Comparison of ENCODE assay signal across 14 cellular contexts in the genomic region with DNA sequence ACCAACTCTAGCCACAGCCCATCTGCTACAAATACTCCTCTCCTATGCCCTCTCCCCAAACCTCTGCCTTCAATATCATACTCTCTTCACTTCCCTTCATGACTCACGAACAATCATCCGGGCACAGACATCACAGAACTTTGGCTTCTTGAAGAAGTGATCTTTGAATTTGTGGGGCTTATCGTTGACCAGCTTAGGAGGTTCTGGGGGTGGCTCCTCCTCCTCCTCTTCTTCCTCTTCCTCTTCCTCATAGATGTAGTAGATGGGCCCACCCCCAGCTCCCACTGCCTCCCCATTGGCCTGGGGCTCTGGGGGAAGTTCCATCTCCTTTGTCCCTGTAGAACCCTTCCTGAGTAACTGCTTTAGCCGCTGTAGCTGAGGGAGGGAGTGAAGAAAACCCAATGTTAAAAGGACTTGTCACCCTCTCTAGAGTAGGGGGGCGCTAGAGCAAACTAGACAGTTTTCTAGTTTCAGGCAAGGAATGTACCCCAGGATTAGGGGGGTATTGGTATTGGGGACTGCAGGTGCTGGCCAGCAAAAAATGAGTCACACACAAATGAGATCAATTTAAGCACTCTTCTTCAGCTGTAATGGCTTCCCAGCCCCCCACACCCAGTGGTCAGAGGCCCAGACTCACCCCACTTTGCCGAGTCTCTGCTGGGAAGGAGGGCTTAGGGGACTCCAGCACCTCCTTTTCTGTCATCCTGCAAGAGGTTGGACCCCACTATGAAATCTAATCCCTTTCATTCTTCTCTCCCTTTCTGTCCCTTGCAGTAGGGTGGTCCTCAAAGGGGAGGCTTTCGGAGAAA. TPM values are rescaled to one million over a fixed set of nuclear protein-coding genes. Genes with fewer than 3 reads are reported as not detected.
DNase-seq lines count a peak whose midpoint lies in the region; ATAC-seq and TF ChIP-seq lines count a peak whose summit lies in the region.
"Had no signal": no experiment of that assay in that cellular context is flagged by ENCODE, and none has a peak within 500 bp of the region (broad histone marks: within the 10 kb centered on the region; RNA-seq: fewer than 3 reads in every experiment).

No MANE protein-coding gene starts in this region.

- 54 to 68% methylated on average over 7 of the region's 7 CpGs for WGBS in lung, 2 donors
- WGBS in GM23248 (ENCODE audit: low coverage in 1 of 2, low lambda C conversion rate in 2 of 2, missing lambda C conversion rate in 2 of 2), 2 experiments: 76 to 80% methylated on average over 7 of the region's 7 CpGs

- H4K20me1 ChIP-seq in SU-DHL-6 (ENCODE audit: low read depth, low read length): no peaks in the 10 kb centered on the region; the same call in 1 of the 2 replicates
- H4K20me1 ChIP-seq in GM23248 (ENCODE audit: insufficient read depth): no peaks in the 10 kb centered on the region
- H4K20me1 ChIP-seq in neural progenitor cell (ENCODE audit: low read depth): no peaks in the 10 kb centered on the region

- no peaks in the 10 kb centered on the region for H3K9me3 ChIP-seq in SU-DHL-6 (ENCODE audit: insufficient read depth, low read length)
- no peaks in the 10 kb centered on the region for H3K9me3 ChIP-seq in lung (ENCODE audit: control insufficient read depth in 2 of 2, insufficient read depth in 1 of 2, low read length in 1 of 2)
- no peaks in the 10 kb centered on the region for H3K9me3 ChIP-seq in GM23248 (ENCODE audit: low read depth)
- no peaks in the 10 kb centered on the region for H3K9me3 ChIP-seq in neural progenitor cell (ENCODE audit: low read depth)
- H3K9me3 ChIP-seq: stomach had no signal

- peaks cover 7% of the 10 kb centered on the region for H3K27me3 Mint-ChIP-seq in neural progenitor cell (ENCODE audit: insufficient read depth, low read depth)

- H3K4me1 Mint-ChIP-seq in neural progenitor cell: peaks cover 8% of the 10 kb centered on the region

- no peak overlapping the region for H3K27ac Mint-ChIP-seq in neural progenitor cell

- H3K79me2 ChIP-seq in SU-DHL-6 (ENCODE audit: insufficient read depth, low read length): no peaks in the 10 kb centered on the region
- no peaks in the 10 kb centered on the region for H3K79me2 ChIP-seq in GM23248 (ENCODE audit: insufficient read depth)
- H3K79me2 ChIP-seq in neural progenitor cell (ENCODE audit: low read depth): no peaks in the 10 kb centered on the region

- DNase-seq in CMK (ENCODE audit: low read depth) (peak; percentile 80), HT1080 (ENCODE audit: low read depth) (peak; percentile 27), lung (ENCODE audit: low spot score) (no peak), NCI-H510A (lab: John Stamatoyannopoulos, UW) (no peak), GM23248 (no peak), neural progenitor cell (ENCODE audit: low spot score) (no peak)
- DNase-seq: activated T-cell treated with anti-CD3 and anti-CD28 coated beads for 4 hours; CD8-positive, alpha-beta memory T cell; KG1; NCI-H226; stomach had no signal

- H3F3A ChIP-seq in SU-DHL-6 (ENCODE audit: insufficient read depth): no peaks in the 10 kb centered on the region
- H3F3A ChIP-seq in GM23248 (ENCODE audit: insufficient read depth): peaks cover 8% of the 10 kb centered on the region; the same call in 1 of the 2 replicates
- H3F3A ChIP-seq in neural progenitor cell (ENCODE audit: low read depth): peaks cover 17% of the 10 kb centered on the region

- H3K4me1 ChIP-seq in lung (ENCODE audit: control insufficient read depth in 2 of 2, insufficient read depth in 2 of 2, low read length in 2 of 2) (no peaks in the 10 kb centered on the region), GM23248 (ENCODE audit: insufficient read depth) (no peaks in the 10 kb centered on the region), neural progenitor cell (peaks cover 5% of the 10 kb centered on the region)

- H3K36me3 Mint-ChIP-seq in neural progenitor cell: peaks cover 4% of the 10 kb centered on the region

- peaks cover 2% of the 10 kb centered on the region for H3K9me3 Mint-ChIP-seq in neural progenitor cell
- H3K9me3 Mint-ChIP-seq: CD8-positive, alpha-beta memory T cell had no signal

- H3K27me3 ChIP-seq in SU-DHL-6 (ENCODE audit: low read length) (no peaks in the 10 kb centered on the region), lung (ENCODE audit: control insufficient read depth, insufficient read depth) (no peaks in the 10 kb centered on the region), GM23248 (replicated peaks; ENCODE audit: insufficient read depth) (no peaks in the 10 kb centered on the region), neural progenitor cell (peaks cover 4% of the 10 kb centered on the region)

- ATAC-seq in lung (ENCODE audit: insufficient read depth, low FRiP score): peak; percentile 59
- ATAC-seq in HG03139 (IDR thresholded peaks at IDR 0.05; ENCODE audit: unreplicated experiment): no peak

- H3K4me2 ChIP-seq in SU-DHL-6 (ENCODE audit: low read depth, low read length, poor library complexity, severe bottlenecking) (peak overlapping the region; percentile 38), GM23248 (ENCODE audit: unreplicated experiment) (no peak overlapping the region), neural progenitor cell (no peak overlapping the region)

- no peak overlapping the region for H3K4me3 Mint-ChIP-seq in neural progenitor cell
- H3K4me3 Mint-ChIP-seq: CD8-positive, alpha-beta memory T cell had no signal

- no peak overlapping the region for H3K4me3 ChIP-seq in SU-DHL-6 (ENCODE audit: insufficient read depth, low read length, poor library complexity, severe bottlenecking)
- H3K4me3 ChIP-seq in lung: no peak overlapping the region
- no peak overlapping the region for H3K4me3 ChIP-seq in GM23248
- no peak overlapping the region for H3K4me3 ChIP-seq in neural progenitor cell
- H3K4me3 ChIP-seq: SK-N-MC, stomach had no signal

- in situ Hi-C loops in GM23248 (cut with MboI): no loop called here

- H3K9me2 ChIP-seq in SU-DHL-6 (replicated peaks; ENCODE audit: insufficient read depth, low read length) (no peaks in the 10 kb centered on the region), GM23248 (ENCODE audit: insufficient read depth) (no peaks in the 10 kb centered on the region)

- H3K36me3 ChIP-seq in SU-DHL-6 (ENCODE audit: low read length) (no peaks in the 10 kb centered on the region), lung (ENCODE audit: control insufficient read depth in 2 of 2, insufficient read depth in 2 of 2, low read length in 2 of 2) (no peaks in the 10 kb centered on the region), GM23248 (ENCODE audit: low read depth) (peaks cover 4% of the 10 kb centered on the region; the same call in 1 of the 2 replicates), neural progenitor cell (no peaks in the 10 kb centered on the region)

- TF ChIP-seq CTCF in SU-DHL-6 (IDR thresholded peaks at IDR 0.05; ENCODE audit: insufficient read depth, low read length, poor library complexity, severe bottlenecking) (no peak), lung (IDR thresholded peaks at IDR 0.05; ENCODE audit: control extremely low read depth, extremely low read depth) (no peak), neural progenitor cell (IDR thresholded peaks at IDR 0.05) (no peak)

- no peak overlapping the region for H2AFZ ChIP-seq in SU-DHL-6 (ENCODE audit: low read depth, low read length, severe bottlenecking)
- no peak overlapping the region for H2AFZ ChIP-seq in GM23248
- no peak overlapping the region for H2AFZ ChIP-seq in neural progenitor cell (replicated peaks)

- no peak overlapping the region for H3K27ac ChIP-seq in SU-DHL-6 (ENCODE audit: low read depth, low read length)
- H3K27ac ChIP-seq in lung (ENCODE audit: low read depth in 1 of 2, low read length in 1 of 2): no peak overlapping the region
- H3K27ac ChIP-seq in GM23248: no peak overlapping the region
- H3K27ac ChIP-seq in neural progenitor cell: no peak overlapping the region
- H3K27ac ChIP-seq: SK-N-MC, stomach had no signal

- H3K9ac ChIP-seq in SU-DHL-6 (ENCODE audit: low read length): peak overlapping the region; percentile 29; the same call in 1 of the 2 replicates
- H3K9ac ChIP-seq in GM23248: no peak overlapping the region
- H3K9ac ChIP-seq in neural progenitor cell: no peak overlapping the region

RNA-seq across cellular contexts. Expression of gene STAC3, which starts 1.8 kb away (rescaled TPM):
- total RNA-seq in HT1080 (2014; rRNA removed; shearing (Covaris generic)): 0.10 and 0.27 TPM in 2 replicates
- polyA plus RNA-seq in HT1080 (2015; cell fraction: cytosol; rRNA removed): 0.52 and 0.65 TPM in 2 replicates
- 0.72 and 1.9 TPM in 2 replicates for polyA plus RNA-seq in HT1080 (2015; cell fraction: nucleus; rRNA removed)
- total RNA-seq in lung: 1 to 10 TPM; 1.7 to 5.9 TPM
- polyA plus RNA-seq in lung: 1 to 10 TPM; 6.9 to 7.4 TPM
- total RNA-seq in GM23248 (2014; rRNA removed; shearing (Covaris generic)): 0.32 and 1.3 TPM in 2 replicates
- 0.35 and 0.52 TPM in 2 replicates for polyA plus RNA-seq in GM23248 (2016; fragmentation: Nextera tagmentation; extraction: Ambion mirVana)
- total RNA-seq in neural progenitor cell (ENCODE audit: low replicate concordance): 1.1 and 5.1 TPM in 2 replicates
- polyA plus RNA-seq: CD8-positive, alpha-beta memory T cell had no signal

RNA-seq across cellular contexts. Expression of gene SHMT2, which starts 19.6 kb away (rescaled TPM):
- total RNA-seq in HT1080 (2014; rRNA removed; shearing (Covaris generic)): 263 and 293 TPM in 2 replicates
- 324 and 347 TPM in 2 replicates for polyA plus RNA-seq in HT1080 (2015; cell fraction: cytosol; rRNA removed)
- 477 and 488 TPM in 2 replicates for polyA plus RNA-seq in HT1080 (2015; cell fraction: nucleus; rRNA removed)
- 100 to 1,000 TPM in 1 of 2 donors, 10 to 100 TPM in 1; 46.1 to 113 TPM for total RNA-seq in lung
- polyA plus RNA-seq in lung: 10 to 100 TPM; 56.6 to 97.0 TPM
- total RNA-seq in GM23248 (2014; rRNA removed; shearing (Covaris generic)): 272 and 341 TPM in 2 replicates
- 184 and 185 TPM in 2 replicates for polyA plus RNA-seq in GM23248 (2016; fragmentation: Nextera tagmentation; extraction: Ambion mirVana)
- 90.2 and 166 TPM in 2 replicates for total RNA-seq in neural progenitor cell (ENCODE audit: low replicate concordance)

RNA-seq across cellular contexts. Expression of gene NXPH4, which starts 32.5 kb away (rescaled TPM):
- 11.9 and 17.1 TPM in 2 replicates for total RNA-seq in HT1080 (2014; rRNA removed; shearing (Covaris generic))
- polyA plus RNA-seq in HT1080 (2015; cell fraction: cytosol; rRNA removed): 15.5 and 15.9 TPM in 2 replicates
- 8.8 and 9.3 TPM in 2 replicates for polyA plus RNA-seq in HT1080 (2015; cell fraction: nucleus; rRNA removed)
- total RNA-seq in lung (under 1 TPM; 0.80 to 0.94 TPM), neural progenitor cell (ENCODE audit: low replicate concordance) (0.28 TPM in 1 of 2 replicates, not detected in the other)
- polyA plus RNA-seq in lung (under 1 TPM; 0.15 to 0.16 TPM), GM23248 (2016; fragmentation: Nextera tagmentation; extraction: Ambion mirVana) (5.4 and 6.7 TPM in 2 replicates)
- total RNA-seq in GM23248 (2014; rRNA removed; shearing (Covaris generic)): 5.6 and 5.7 TPM in 2 replicates
- polyA plus RNA-seq: CD8-positive, alpha-beta memory T cell had no signal

Comparison
In these comparisons a context has a peak if more than half of its experiments do, and no peak if none do; other contexts are left out.
1. DNase-seq: peak in CMK (single experiment) and HT1080 (single experiment); none in lung (single experiment), NCI-H510A (single experiment), GM23248 (single experiment) and neural progenitor cell (single experiment).